ENCODE assay signal across 11 cellular contexts in genomic region chr14:105014631-105015030, GRCh38. TPM values are rescaled to one million over a fixed set of nuclear protein-coding genes. Genes with fewer than 3 reads are reported as not detected.
DNase-seq lines count a peak whose midpoint lies in the region; ATAC-seq and TF ChIP-seq lines count a peak whose summit lies in the region.
"Had no signal": no experiment of that assay in that cellular context is flagged by ENCODE, and none has a peak within 500 bp of the region (broad histone marks: within the 10 kb centered on the region; RNA-seq: fewer than 3 reads in every experiment).

No MANE protein-coding gene starts in this region.

- POLR2A ChIA-PET in IMR-90 (lab: Charles Lee; ENCODE audit: unreplicated experiment) = no interaction called here

- BruUV-seq in IMR-90 (replicated peaks; lab: Mats Ljungman, UMichigan) = no TSS peak

- no peak overlapping the region for H2AK5ac ChIP-seq in IMR-90 (ENCODE audit: low read depth, low read length)

- H2BK15ac ChIP-seq in IMR-90 (ENCODE audit: low read depth, low read length) = no peak overlapping the region

- CTCF ChIA-PET in activated CD8-positive, alpha-beta memory T cell treated with anti-CD3 and anti-CD28 coated beads, Interleukin-2, amount 10 ng/mL, durations not matched to agents 7 days and 5 days (lab: Charles Lee) = interaction anchor here (1.2 to 1.8 kb wide), 2 partner anchors 11 to 20 kb away, joined by 3 to 4 read pairs; no protein-coding TSS in a partner anchor
- CTCF ChIA-PET in IMR-90 (lab: Yijun Ruan, JAX) = no interaction called here

- H3K36me3 Mint-ChIP-seq in activated CD8-positive, alpha-beta memory T cell treated with anti-CD3 and anti-CD28 coated beads, Interleukin-2, amount 10 ng/mL, durations not matched to agents 7 days and 5 days = peaks cover 62% of the 10 kb centered on the region
- peaks cover 36% of the 10 kb centered on the region for H3K36me3 Mint-ChIP-seq in dendritic cell treated with granulocyte-macrophage colony-stimulating factor and Interleukin-4, amounts not matched to agents 40 ng/mL and 50 ng/mL, for 4 days (ENCODE audit: low read depth)
- H3K36me3 Mint-ChIP-seq in osteocyte (ENCODE audit: unreplicated experiment) = peaks cover 8% of the 10 kb centered on the region

- peaks cover 30% of the 10 kb centered on the region for H3K4me1 ChIP-seq in IMR-90 (ENCODE audit: control insufficient read depth, insufficient read depth, low read length)

- H2AFZ ChIP-seq in IMR-90 (replicated peaks; ENCODE audit: low read length, poor library complexity) = no peak overlapping the region

- no peak overlapping the region for H2BK5ac ChIP-seq in IMR-90 (ENCODE audit: low read depth, low read length, poor library complexity, severe bottlenecking)

- TF ChIP-seq POLR2A in IMR-90 (IDR thresholded peaks at IDR 0.05; ENCODE audit: low read depth, low read length) = no peak

- intact Hi-C loops in IMR-90 (cut with micrococcal nuclease) = no loop called here
- intact Hi-C loops in dendritic cell treated with granulocyte-macrophage colony-stimulating factor and Interleukin-4, amounts not matched to agents 40 ng/mL and 50 ng/mL, for 4 days (cut with micrococcal nuclease) = no loop called here

- peak overlapping the region; percentile 60; the same call in 1 of the 2 replicates for H4K5ac ChIP-seq in IMR-90 (ENCODE audit: low read depth, low read length)

- dilution Hi-C loops in IMR-90 (cut with HindIII; ENCODE audit: low sequenced_read_pairs, unreplicated experiment) = no loop called here

- no peak overlapping the region for H3K4me3 ChIP-seq in IMR-90 (ENCODE audit: insufficient read depth, low read depth, low read length)

- peak overlapping the region; percentile 86 for H3K23ac ChIP-seq in IMR-90 (ENCODE audit: low read depth, low read length)

- peak overlapping the region; percentile 7 for H3K4me3 Mint-ChIP-seq in activated CD8-positive, alpha-beta memory T cell treated with anti-CD3 and anti-CD28 coated beads, Interleukin-2, amount 10 ng/mL, durations not matched to agents 7 days and 5 days
- H3K4me3 Mint-ChIP-seq in dendritic cell treated with granulocyte-macrophage colony-stimulating factor and Interleukin-4, amounts not matched to agents 40 ng/mL and 50 ng/mL, for 4 days = no peak overlapping the region
- H3K4me3 Mint-ChIP-seq in osteocyte (ENCODE audit: unreplicated experiment) = no peak overlapping the region

- H3K27me3 Mint-ChIP-seq in activated CD8-positive, alpha-beta memory T cell treated with anti-CD3 and anti-CD28 coated beads, Interleukin-2, amount 10 ng/mL, durations not matched to agents 7 days and 5 days = no peaks in the 10 kb centered on the region
- no peaks in the 10 kb centered on the region for H3K27me3 Mint-ChIP-seq in dendritic cell treated with granulocyte-macrophage colony-stimulating factor and Interleukin-4, amounts not matched to agents 40 ng/mL and 50 ng/mL, for 4 days
- H3K27me3 Mint-ChIP-seq in osteocyte (ENCODE audit: unreplicated experiment) = no peaks in the 10 kb centered on the region

- no peak overlapping the region for H3K56ac ChIP-seq in IMR-90 (ENCODE audit: extremely low read depth, insufficient read depth, low read length)

- H2BK20ac ChIP-seq in IMR-90 (ENCODE audit: low read depth, low read length) = no peak overlapping the region

- peaks cover 20% of the 10 kb centered on the region for H3K36me3 ChIP-seq in IMR-90 (ENCODE audit: control insufficient read depth, insufficient read depth, low read length)

- peak overlapping the region; percentile 79 for H2AK9ac ChIP-seq in IMR-90 (replicated peaks; ENCODE audit: low read depth, low read length, poor library complexity)

- 0 out of 2 replicates have a peak overlapping the region, but pooled peaks have one; percentile 16 for H3K4ac ChIP-seq in IMR-90 (ENCODE audit: low read depth, low read length)

- peak overlapping the region; percentile 42; the same call in 1 of the 2 replicates for H3K14ac ChIP-seq in IMR-90 (replicated peaks; ENCODE audit: low read depth, low read length)

- no peak overlapping the region for H3K18ac ChIP-seq in IMR-90 (ENCODE audit: low read depth, low read length)

- DNase-seq in activated CD8-positive, alpha-beta memory T cell treated with anti-CD3 and anti-CD28 coated beads, Interleukin-2, amount 10 ng/mL, durations not matched to agents 7 days and 5 days = no peak
- no peak for DNase-seq in activated CD8-positive, alpha-beta memory T cell treated with anti-CD3 and anti-CD28 coated beads for 24 hours
- DNase-seq in IMR-90 = no peak
- no peak for DNase-seq in osteocyte (ENCODE audit: extremely low spot score, unreplicated experiment)
- no peak for DNase-seq in foreskin melanocyte
- DNase-seq: EL, NCI-H187, T1000 had no signal

- no peaks in the 10 kb centered on the region for H3K27me3 ChIP-seq in IMR-90 (ENCODE audit: control insufficient read depth, insufficient read depth, low read length)

- peak overlapping the region; percentile 42 for H3K27ac Mint-ChIP-seq in activated CD8-positive, alpha-beta memory T cell treated with anti-CD3 and anti-CD28 coated beads, Interleukin-2, amount 10 ng/mL, durations not matched to agents 7 days and 5 days
- H3K27ac Mint-ChIP-seq in dendritic cell treated with granulocyte-macrophage colony-stimulating factor and Interleukin-4, amounts not matched to agents 40 ng/mL and 50 ng/mL, for 4 days = peak overlapping the region; percentile 53
- peak overlapping the region; percentile 60 for H3K27ac Mint-ChIP-seq in osteocyte (ENCODE audit: unreplicated experiment)

- H2BK120ac ChIP-seq in IMR-90 (ENCODE audit: low read depth, low read length) = no peak overlapping the region

- H3K9ac ChIP-seq in IMR-90 (ENCODE audit: low read depth, low read length) = 0 out of 2 replicates have a peak overlapping the region, but pooled peaks have one; percentile 16

- in situ Hi-C loops in IMR-90 (cut with MboI; ENCODE audit: low sequenced_read_pairs) = no loop called here

- no peak for ATAC-seq in activated CD8-positive, alpha-beta memory T cell treated with anti-CD3 and anti-CD28 coated beads, Interleukin-2, amount 10 ng/mL, durations not matched to agents 7 days and 5 days
- ATAC-seq in IMR-90 (ENCODE audit: low read depth) (no peak; the same call in 1 of the 2 replicates), HG03025 (IDR thresholded peaks at IDR 0.05; ENCODE audit: low FRiP score, unreplicated experiment) (no peak), HG02981 (IDR thresholded peaks at IDR 0.05; ENCODE audit: unreplicated experiment) (no peak)

- H3K9me3 ChIP-seq in IMR-90 (ENCODE audit: control insufficient read depth, insufficient read depth, low read length) = no peaks in the 10 kb centered on the region

- no CpG with 5 or more reads among the region's 4 CpGs for WGBS in IMR-90 (ENCODE audit: extremely low coverage in 2 of 2, insufficient read length in 1 of 2), 2 experiments

- no peak overlapping the region for H3K27ac ChIP-seq in IMR-90 (ENCODE audit: insufficient read depth, low read length)

- peaks cover 68% of the 10 kb centered on the region for H3K4me1 Mint-ChIP-seq in activated CD8-positive, alpha-beta memory T cell treated with anti-CD3 and anti-CD28 coated beads, Interleukin-2, amount 10 ng/mL, durations not matched to agents 7 days and 5 days
- H3K4me1 Mint-ChIP-seq in dendritic cell treated with granulocyte-macrophage colony-stimulating factor and Interleukin-4, amounts not matched to agents 40 ng/mL and 50 ng/mL, for 4 days (ENCODE audit: low read depth) = peaks cover 66% of the 10 kb centered on the region
- H3K4me1 Mint-ChIP-seq in osteocyte (ENCODE audit: unreplicated experiment) = peaks cover 63% of the 10 kb centered on the region

- TF ChIP-seq CTCF in IMR-90 (conservative IDR thresholded peaks at IDR 0.05; ENCODE audit: low read depth, low read length) = no peak
- no peak for TF ChIP-seq CTCF in osteocyte (IDR thresholded peaks at IDR 0.05)

- H3K4me2 ChIP-seq in IMR-90 (ENCODE audit: low read depth, low read length) = peak overlapping the region; percentile 92

- H4K8ac ChIP-seq in IMR-90 (ENCODE audit: low read depth in 2 of 2, low read length in 2 of 2) = peak overlapping the region in 1 of 2 experiments; percentile 74; a peak in 2 of 4 replicates

- H3K9me3 Mint-ChIP-seq in activated CD8-positive, alpha-beta memory T cell treated with anti-CD3 and anti-CD28 coated beads, Interleukin-2, amount 10 ng/mL, durations not matched to agents 7 days and 5 days (ENCODE audit: low read depth) = no peaks in the 10 kb centered on the region
- H3K9me3 Mint-ChIP-seq in dendritic cell treated with granulocyte-macrophage colony-stimulating factor and Interleukin-4, amounts not matched to agents 40 ng/mL and 50 ng/mL, for 4 days = no peaks in the 10 kb centered on the region
- H3K9me3 Mint-ChIP-seq in osteocyte (ENCODE audit: unreplicated experiment) = no peaks in the 10 kb centered on the region

- peaks cover 11 to 52% of the 10 kb centered on the region in 2 experiments for H3K79me1 ChIP-seq in IMR-90 (ENCODE audit: low read depth in 1 of 2, low read length in 2 of 2)

- H4K91ac ChIP-seq in IMR-90 (ENCODE audit: insufficient read depth, low read depth, low read length) = no peak overlapping the region

- H3K9me1 ChIP-seq in IMR-90 (ENCODE audit: insufficient read depth, low read length) = peaks cover 30% of the 10 kb centered on the region

- no peak for TF ChIP-seq RAD21 in IMR-90 (IDR thresholded peaks at IDR 0.05; ENCODE audit: low read length)

- peaks cover 85% of the 10 kb centered on the region for H4K20me1 ChIP-seq in IMR-90 (ENCODE audit: insufficient read depth, low read length)

RNA-seq across cellular contexts. Expression of gene CDCA4, which starts 6.3 kb away (rescaled TPM):
- 10 to 100 TPM; 70.8 to 77.8 TPM for total RNA-seq in activated CD8-positive, alpha-beta memory T cell treated with anti-CD3 and anti-CD28 coated beads, Interleukin-2, amount 10 ng/mL, durations not matched to agents 7 days and 5 days
- 17.7 and 19.7 TPM in 2 replicates for total RNA-seq in IMR-90 (2012; rRNA removed)
- 18.6 and 21.4 TPM in 2 replicates for polyA plus RNA-seq in IMR-90 (2012; rRNA removed)
- 17.8 and 18.2 TPM in 2 replicates for polyA plus RNA-seq in IMR-90 (2012; cell fraction: cytosol; rRNA removed)
- polyA plus RNA-seq in IMR-90 (2012; cell fraction: nucleus; rRNA removed; ENCODE audit: low replicate concordance) = 9.9 and 13.1 TPM in 2 replicates
- 14.6 and 17.4 TPM in 2 replicates for total RNA-seq in osteocyte

RNA-seq across cellular contexts. Expression of gene CLBA1, which starts 29.0 kb away (rescaled TPM):
- under 1 TPM; 0.56 to 0.67 TPM for total RNA-seq in activated CD8-positive, alpha-beta memory T cell treated with anti-CD3 and anti-CD28 coated beads, Interleukin-2, amount 10 ng/mL, durations not matched to agents 7 days and 5 days
- total RNA-seq in IMR-90 (2012; rRNA removed) = 2.2 and 2.7 TPM in 2 replicates
- 5.2 and 6.2 TPM in 2 replicates for polyA plus RNA-seq in IMR-90 (2012; rRNA removed)
- 3.5 and 4.0 TPM in 2 replicates for polyA plus RNA-seq in IMR-90 (2012; cell fraction: cytosol; rRNA removed)
- 10.8 and 12.0 TPM in 2 replicates for polyA plus RNA-seq in IMR-90 (2012; cell fraction: nucleus; rRNA removed; ENCODE audit: low replicate concordance)
- 7.5 and 7.7 TPM in 2 replicates for total RNA-seq in osteocyte

RNA-seq across cellular contexts. Expression of gene AHNAK2, which starts 36.5 kb away (rescaled TPM):
- not detected for total RNA-seq in activated CD8-positive, alpha-beta memory T cell treated with anti-CD3 and anti-CD28 coated beads, Interleukin-2, amount 10 ng/mL, durations not matched to agents 7 days and 5 days
- total RNA-seq in IMR-90 (2012; rRNA removed) = 6.7 and 7.9 TPM in 2 replicates
- 2.5 and 2.6 TPM in 2 replicates for polyA plus RNA-seq in IMR-90 (2012; rRNA removed)
- 0.93 and 1.1 TPM in 2 replicates for polyA plus RNA-seq in IMR-90 (2012; cell fraction: cytosol; rRNA removed)
- polyA plus RNA-seq in IMR-90 (2012; cell fraction: nucleus; rRNA removed; ENCODE audit: low replicate concordance) = 4.5 and 7.9 TPM in 2 replicates
- 145 and 183 TPM in 2 replicates for total RNA-seq in osteocyte

RNA-seq across cellular contexts. Expression of gene GPR132, which starts 50.6 kb away (rescaled TPM):
- 10 to 100 TPM; 47.4 to 49.4 TPM for total RNA-seq in activated CD8-positive, alpha-beta memory T cell treated with anti-CD3 and anti-CD28 coated beads, Interleukin-2, amount 10 ng/mL, durations not matched to agents 7 days and 5 days
- under 0.01 TPM in 2 replicates for total RNA-seq in IMR-90 (2012; rRNA removed)
- 0.10 and 0.19 TPM in 2 replicates for polyA plus RNA-seq in IMR-90 (2012; rRNA removed)
- 0.15 and 0.43 TPM in 2 replicates for polyA plus RNA-seq in IMR-90 (2012; cell fraction: cytosol; rRNA removed)
- polyA plus RNA-seq in IMR-90 (2012; cell fraction: nucleus; rRNA removed; ENCODE audit: low replicate concordance) = 1.9 and 3.3 TPM in 2 replicates
- total RNA-seq in osteocyte = 0.16 and 0.24 TPM in 2 replicates

Comparison
In these comparisons a context has a peak if more than half of its experiments do, and no peak if none do; other contexts are left out.
1. RNA of gene AHNAK2, which starts 36.5 kb away (total RNA-seq): 145 to 183 TPM in osteocyte; 6.7 to 7.9 TPM in IMR-90 and not detected in activated CD8-positive, alpha-beta memory T cell treated with anti-CD3 and anti-CD28 coated beads, Interleukin-2, amount 10 ng/mL, durations not matched to agents 7 days and 5 days; every median in the first group is over 10 times any median in the second.
2. Peak in every context shown above with its lines, with median percentiles within 50 percentile points of each other: H3K27ac Mint-ChIP-seq.